8 cellular contexts compared by ENCODE assay signal in genomic region chr14:81219821-81220487, GRCh38. TPM values are rescaled to one million over a fixed set of nuclear protein-coding genes. Genes with fewer than 3 reads are reported as not detected.
A peak's percentile ranks its signal among the peaks of the same experiment; 100 is the strongest.
DNase-seq lines count a peak whose midpoint lies in the region; ATAC-seq, FAIRE-seq and TF ChIP-seq lines count a peak whose summit lies in the region.

No MANE protein-coding gene starts in this region.

- DNase-seq in AG04449 (ENCODE audit: low read depth, low spot score) (no peak), OCI-LY7 (ENCODE audit: low spot score) (peak; percentile 67), frontal cortex (ENCODE audit: low spot score in 2 of 2) (peak; percentile 30 to 67), neuronal stem cell (ENCODE audit: low spot score) (no peak), aorta (peak; percentile 64 to 82)
- DNase-seq in activated effector memory CD4-positive, alpha-beta T cell treated with anti-CD3 and anti-CD28 coated beads, Interleukin-2, amount 50 U/mL, for 16 hours = peak; percentile 81

- no peaks in the 10 kb centered on the region for H3K9me2 ChIP-seq in OCI-LY7 (ENCODE audit: insufficient read depth, low read length)

- CTCF ChIA-PET in AG04449 (lab: Yijun Ruan, JAX) = no interaction called here
- CTCF ChIA-PET in OCI-LY7 (lab: Charles Lee; ENCODE audit: unreplicated experiment) = no interaction called here

- no peak overlapping the region for H3K23ac ChIP-seq in neuronal stem cell (ENCODE audit: low read depth, low read length, poor library complexity)

- H2BK15ac ChIP-seq in neuronal stem cell (ENCODE audit: low read length) = no peak overlapping the region

- intact Hi-C loops in OCI-LY7 (cut with micrococcal nuclease; ENCODE audit: unreplicated experiment) = loop anchor here (1.0 to 5.0 kb wide), 4 partner anchors 250 to 313 kb away; partner anchors contain the start of genes CEP128 and SEL1L
- intact Hi-C loops in aorta (cut with DNase I) = loop anchor here in 1 of 2 donors (5.0 kb wide), 1 partner anchor 48 kb away; no protein-coding TSS in a partner anchor

- peaks cover 54% of the 10 kb centered on the region for H3K79me2 ChIP-seq in OCI-LY7 (ENCODE audit: insufficient read depth, low read depth, low read length)

- BruUV-seq in OCI-LY7 (replicated peaks; lab: Mats Ljungman, UMichigan) = no TSS peak

- H4K8ac ChIP-seq in neuronal stem cell (ENCODE audit: low read depth, low read length) = no peak overlapping the region

- peaks cover 2% of the 10 kb centered on the region for H3K79me1 ChIP-seq in neuronal stem cell (ENCODE audit: low read depth, low read length)

- H3K4me3 ChIP-seq in AG04449 (ENCODE audit: low read depth, low read length) (peak overlapping the region; percentile 74), OCI-LY7 (ENCODE audit: low read depth, low read length, poor library complexity, severe bottlenecking) (peak overlapping the region; percentile 92), neuronal stem cell (ENCODE audit: low read length in 2 of 2) (peak overlapping the region; percentile 90 to 93), aorta (ENCODE audit: low read length in 2 of 2) (peak overlapping the region; percentile 75 to 99)

- no peak overlapping the region for H3K4ac ChIP-seq in neuronal stem cell (ENCODE audit: low read length)

- H3K9me3 ChIP-seq in OCI-LY7 (ENCODE audit: low read length) (no peaks in the 10 kb centered on the region), neuronal stem cell (replicated peaks in 1 of 2; ENCODE audit: control insufficient read depth in 2 of 2, insufficient read depth in 1 of 2, low read depth in 1 of 2, low read length in 2 of 2) (no peaks in the 10 kb centered on the region), aorta (ENCODE audit: control insufficient read depth, low read length) (no peaks in the 10 kb centered on the region)

- no peak overlapping the region; the same call in 1 of the 2 replicates for H2AFZ ChIP-seq in OCI-LY7 (ENCODE audit: low read length)
- peak overlapping the region; percentile 36 for H2AFZ ChIP-seq in neuronal stem cell (ENCODE audit: low read length)

- H3K18ac ChIP-seq in neuronal stem cell (ENCODE audit: low read length) = peak overlapping the region; percentile 83

- H4K91ac ChIP-seq in neuronal stem cell (ENCODE audit: low read depth, low read length, poor library complexity) = no peak overlapping the region

- no peak for FAIRE-seq in frontal cortex (lab: Jason Lieb, UNC)

- H4K20me1 ChIP-seq in OCI-LY7 (ENCODE audit: insufficient read depth, low read length) = peaks cover 14% of the 10 kb centered on the region; the same call in 1 of the 2 replicates

- peak overlapping the region; percentile 95 for H3K4me2 ChIP-seq in OCI-LY7 (ENCODE audit: low read length)
- peak overlapping the region; percentile 33 for H3K4me2 ChIP-seq in neuronal stem cell (ENCODE audit: insufficient read depth, low read length, poor library complexity, severe bottlenecking)

- ATAC-seq in GM19372 (IDR thresholded peaks at IDR 0.05; ENCODE audit: low read depth, unreplicated experiment) (peak; percentile 1), aorta (ENCODE audit: low FRiP score) (peak; percentile 22), GM21390 (IDR thresholded peaks at IDR 0.05; ENCODE audit: unreplicated experiment) (no peak)

- H3K27me3 ChIP-seq in neuronal stem cell (ENCODE audit: control insufficient read depth in 3 of 3, insufficient read depth in 3 of 3, low read depth in 1 of 3, low read length in 3 of 3) (no peaks in the 10 kb centered on the region), aorta (ENCODE audit: control insufficient read depth in 1 of 2, insufficient read depth in 2 of 2, low read length in 1 of 2) (peaks cover 0 to 1% of the 10 kb centered on the region in 2 donors)

- H3K9ac ChIP-seq in neuronal stem cell (ENCODE audit: low read depth, low read length, poor library complexity) = peak overlapping the region; percentile 84

- H2BK120ac ChIP-seq in neuronal stem cell (ENCODE audit: low read depth, low read length) = no peak overlapping the region

- peak overlapping the region; percentile 89 for H3K14ac ChIP-seq in neuronal stem cell (ENCODE audit: low read length)

- no peak overlapping the region for H2AK5ac ChIP-seq in neuronal stem cell (ENCODE audit: low read depth, low read length)

- H3K36me3 ChIP-seq in OCI-LY7 (ENCODE audit: insufficient read depth, low read length) = peaks cover 36% of the 10 kb centered on the region
- peaks cover 0 to 29% of the 10 kb centered on the region in 2 donors for H3K36me3 ChIP-seq in neuronal stem cell (replicated peaks in 1 of 2; ENCODE audit: control insufficient read depth in 2 of 2, insufficient read depth in 2 of 2, low read length in 2 of 2)
- no peaks in the 10 kb centered on the region for H3K36me3 ChIP-seq in aorta (ENCODE audit: control insufficient read depth in 1 of 2, insufficient read depth in 2 of 2, low read length in 1 of 2)

- TF ChIP-seq CTCF in AG04449 (IDR thresholded peaks at IDR 0.05; ENCODE audit: insufficient read depth, low read length, missing control alignments) (no peak), OCI-LY7 (conservative IDR thresholded peaks at IDR 0.05; ENCODE audit: low read length) (no peak)

- POLR2A ChIA-PET in AG04449 (lab: Yijun Ruan, JAX) = interaction anchor here (0.6 to 1.6 kb wide), 9 partner anchors 27 to 1475 kb away, joined by 3 to 8 read pairs (median 4); no protein-coding TSS in a partner anchor
- POLR2A ChIA-PET in OCI-LY7 (lab: Charles Lee) = interaction anchor here (0.9 to 1.9 kb wide), 8 partner anchors 41 to 314 kb away, joined by 3 to 11 read pairs (median 4); partner anchors contain the start of gene SEL1L

- WGBS in neuronal stem cell (ENCODE audit: extremely low coverage in 2 of 2, insufficient read length in 2 of 2, insufficient replicate concordance in 1 of 2), 2 donors = no CpG with 5 or more reads among the region's 79 CpGs
- 0 to 1% methylated on average over 36 to 79 of the region's 79 CpGs for WGBS in aorta, 2 donors

- H3K27ac ChIP-seq in OCI-LY7 (ENCODE audit: low read depth, low read length, poor library complexity, severe bottlenecking) (peak overlapping the region; percentile 93), neuronal stem cell (replicated peaks; ENCODE audit: low read length) (peak overlapping the region; percentile 95), aorta (ENCODE audit: low read depth in 1 of 2, low read length in 2 of 2) (peak overlapping the region; percentile 85 to 98)

- H2BK5ac ChIP-seq in neuronal stem cell (ENCODE audit: low read length) = peak overlapping the region; percentile 97

- H3K4me1 ChIP-seq in OCI-LY7 (ENCODE audit: insufficient read depth, low read length, poor library complexity, severe bottlenecking) (peaks cover 34% of the 10 kb centered on the region), neuronal stem cell (ENCODE audit: control insufficient read depth in 2 of 2, insufficient read depth in 1 of 2, low read depth in 1 of 2, low read length in 2 of 2) (peaks cover 3 to 8% of the 10 kb centered on the region in 2 donors), aorta (ENCODE audit: control insufficient read depth in 1 of 2, insufficient read depth in 2 of 2, low read length in 2 of 2) (peaks cover 3 to 5% of the 10 kb centered on the region in 2 donors)

- H2BK12ac ChIP-seq in neuronal stem cell (ENCODE audit: low read length) = no peak overlapping the region

RNA-seq across cellular contexts. Expression of gene GTF2A1, which starts 0.8 kb away (rescaled TPM):
- 32.5 and 35.1 TPM in 2 replicates for total RNA-seq in OCI-LY7 (2014; rRNA removed; shearing (Covaris generic))
- 69.8 and 70.6 TPM in 2 replicates for total RNA-seq in OCI-LY7 (2022)
- total RNA-seq in frontal cortex = 63.2 TPM
- 24.5 TPM for polyA plus RNA-seq in neuronal stem cell (2013, experiment 1 of 2)
- polyA plus RNA-seq in neuronal stem cell (2013, experiment 2 of 2) = 25.1 TPM
- total RNA-seq in aorta = 10 to 100 TPM; 32.1 to 33.4 TPM
- 10 to 100 TPM in 1 of 2 donors, 1 to 10 TPM in 1; 8.5 to 10.7 TPM for polyA plus RNA-seq in aorta

Comparison
In these comparisons a context has a peak if more than half of its experiments do, and no peak if none do; other contexts are left out.
1. DNase-seq: peak in OCI-LY7 (single experiment), activated effector memory CD4-positive, alpha-beta T cell treated with anti-CD3 and anti-CD28 coated beads, Interleukin-2, amount 50 U/mL, for 16 hours (single experiment), frontal cortex (2 of 2) and aorta (2 of 2); none in AG04449 (single experiment) and neuronal stem cell (single experiment).
2. Peak in every context shown above with its lines, with median percentiles within 50 percentile points of each other: H3K4me3 ChIP-seq and H3K27ac ChIP-seq.